ENCODE assay signal across 9 cellular contexts in genomic region chr3:98564282-98565005, GRCh38. TPM values are rescaled to one million over a fixed set of nuclear protein-coding genes. Genes with fewer than 3 reads are reported as not detected.
DNase-seq lines count a peak whose midpoint lies in the region; ATAC-seq, FAIRE-seq and TF ChIP-seq lines count a peak whose summit lies in the region.
"Had no signal": no experiment of that assay in that cellular context is flagged by ENCODE, and none has a peak within 500 bp of the region (broad histone marks: within the 10 kb centered on the region; RNA-seq: fewer than 3 reads in every experiment).

No MANE protein-coding gene starts in this region.

- H2AFZ ChIP-seq in GM12878 (ENCODE audit: control insufficient read depth, low read depth, low read length), result no peak overlapping the region

- ATAC-seq in GM19455 (IDR thresholded peaks at IDR 0.05; ENCODE audit: unreplicated experiment), result peak; percentile 9
- ATAC-seq in HG03521 (IDR thresholded peaks at IDR 0.05; ENCODE audit: unreplicated experiment), result peak; percentile 11
- ATAC-seq in GM12878, result peak; percentile 42

- CTCF ChIA-PET in GM12878 (lab: Yijun Ruan, JAX), result interaction anchor here (0.7 to 2.4 kb wide), 13 partner anchors 8 to 235 kb away, joined by 3 to 14 read pairs (median 4); partner anchors contain the start of genes CLDND1, CPOX and GPR15

- H3K4me1 Mint-ChIP-seq in nephron progenitor cell, result peaks cover 12% of the 10 kb centered on the region

- POLR2A ChIA-PET in GM12878 (lab: Charles Lee), result interaction anchor here (0.6 to 23.2 kb wide), 14 partner anchors 8 to 418 kb away, joined by 3 to 350 read pairs (median 9); partner anchors contain the start of genes CLDND1 and GPR15

- RAD21 ChIA-PET in GM12878 (lab: Charles Lee; ENCODE audit: unreplicated experiment), result interaction anchor here (0.6 to 20.2 kb wide), 22 partner anchors 7 to 118 kb away, joined by 3 to 511 read pairs (median 5); partner anchors contain the start of genes CLDND1 and GPR15

- H3K9me3 Mint-ChIP-seq in nephron progenitor cell, result peaks cover 3% of the 10 kb centered on the region

- no peak overlapping the region for H3K4me3 Mint-ChIP-seq in nephron progenitor cell

- H3K4me2 ChIP-seq in GM12878 (ENCODE audit: control insufficient read depth, insufficient read depth), result peak overlapping the region; percentile 99

- BruUV-seq in GM12878 (replicated peaks; lab: Mats Ljungman, UMichigan), result TSS peak; percentile 87

- peak overlapping the region; percentile 99 for H3K9ac ChIP-seq in GM12878 (ENCODE audit: control insufficient read depth, insufficient read depth, low read length)

- TF ChIP-seq RAD21 in GM12878 (IDR thresholded peaks at IDR 0.05; ENCODE audit: insufficient read depth, low read depth, low read length), result no peak

- H3K4me1 ChIP-seq in GM12878 (ENCODE audit: control insufficient read depth, insufficient read depth, low read length) (peaks cover 46% of the 10 kb centered on the region), prostate gland (replicated peaks) (no peaks in the 10 kb centered on the region), SJCRH30 (no peaks in the 10 kb centered on the region)

- TF ChIP-seq CTCF in GM12875 (IDR thresholded peaks at IDR 0.05; ENCODE audit: borderline replicate concordance, insufficient read depth, low read depth, low read length) (no peak), GM12878 (IDR thresholded peaks at IDR 0.05 in 2 of 3, conservative IDR thresholded peaks at IDR 0.05 in 1 of 3; ENCODE audit: control insufficient read depth in 2 of 3, extremely low read depth in 1 of 3, insufficient read depth in 1 of 3, low read depth in 3 of 3, low read length in 3 of 3) (no peak), prostate gland (IDR thresholded peaks at IDR 0.05) (no peak), nephron progenitor cell (IDR thresholded peaks at IDR 0.05) (no peak)

- H3K4me3 ChIP-seq in GM12875 (ENCODE audit: low read depth, low read length) (peak overlapping the region; percentile 1), GM12878 (peak overlapping the region; percentile 39; the same call in 1 of the 2 replicates), prostate gland (no peak overlapping the region), SJCRH30 (no peak overlapping the region)

- in situ Hi-C loops in GM12878 (cut with MboI), result loop anchor here (5.0 kb wide), 1 partner anchor 37 kb away; no protein-coding TSS in a partner anchor

- no peaks in the 10 kb centered on the region for H4K20me1 ChIP-seq in GM12878 (ENCODE audit: control insufficient read depth, insufficient read depth)

- H3K27me3 Mint-ChIP-seq in nephron progenitor cell (ENCODE audit: low read depth, poor library complexity), result peaks cover 4% of the 10 kb centered on the region

- no peaks in the 10 kb centered on the region for H3K36me3 ChIP-seq in GM12878 (ENCODE audit: control insufficient read depth in 2 of 2, insufficient read depth in 2 of 2, low read length in 1 of 2)
- no peaks in the 10 kb centered on the region for H3K36me3 ChIP-seq in prostate gland
- H3K36me3 ChIP-seq in SJCRH30, result no peaks in the 10 kb centered on the region

- FAIRE-seq in GM12878 (lab: Jason Lieb, UNC), result no peak

- SMC1A ChIA-PET in GM12878 (lab: Charles Lee; ENCODE audit: uncharacterized antibody, unreplicated experiment), result interaction anchor here (0.6 to 23.6 kb wide), 19 partner anchors 9 to 1770 kb away, joined by 3 to 603 read pairs (median 5); partner anchors contain the start of genes CLDND1, CPOX and GPR15

- H3K27ac Mint-ChIP-seq in nephron progenitor cell, result no peak overlapping the region

- H3K79me2 ChIP-seq in GM12878 (ENCODE audit: control insufficient read depth, insufficient read depth, low read length), result peaks cover 82% of the 10 kb centered on the region

- peak; percentile 57 for TF ChIP-seq POLR2A in GM12878 (IDR thresholded peaks at IDR 0.05; ENCODE audit: low read depth, low read length)
- TF ChIP-seq POLR2A in prostate gland (IDR thresholded peaks at IDR 0.05), result no peak

- no peaks in the 10 kb centered on the region for H3K27me3 ChIP-seq in GM12878 (replicated peaks in 1 of 2; ENCODE audit: control insufficient read depth in 2 of 2, insufficient read depth in 2 of 2, low read length in 1 of 2)
- no peaks in the 10 kb centered on the region for H3K27me3 ChIP-seq in prostate gland (replicated peaks; ENCODE audit: insufficient read depth)
- no peaks in the 10 kb centered on the region for H3K27me3 ChIP-seq in SJCRH30

- no peaks in the 10 kb centered on the region; the same call in 2 of the 3 replicates for H3K9me3 ChIP-seq in GM12878 (replicated peaks; ENCODE audit: control insufficient read depth, insufficient read depth, low read length)
- H3K9me3 ChIP-seq in prostate gland, result no peaks in the 10 kb centered on the region
- H3K9me3 ChIP-seq in SJCRH30 (replicated peaks), result no peaks in the 10 kb centered on the region

- H3K36me3 Mint-ChIP-seq in nephron progenitor cell (ENCODE audit: low read depth), result no peaks in the 10 kb centered on the region

- TF ChIP-seq EP300 in GM12878 (IDR thresholded peaks at IDR 0.05; ENCODE audit: borderline replicate concordance in 1 of 2, control insufficient read depth in 1 of 2, low read depth in 2 of 2, low read length in 2 of 2), result peak; percentile 18 to 30; a peak in 2 of 4 replicates

- under 1% methylated on average over 7 of the region's 7 CpGs for WGBS in GM12878 (ENCODE audit: insufficient coverage, insufficient replicate concordance, low lambda C conversion rate, missing lambda C conversion rate)
- 73% methylated on average over 7 of the region's 7 CpGs for WGBS in prostate gland

- no peak for DNase-seq in GM12878 (ENCODE audit: low read depth, low spot score)
- no peak for DNase-seq in prostate gland (ENCODE audit: low spot score)
- no peak for DNase-seq in nephron progenitor cell
- DNase-seq in SJCRH30, result no peak
- DNase-seq in DMS79 (lab: John Stamatoyannopoulos, UW), result no peak
- DNase-seq: Karpas-422 had no signal

- intact Hi-C loops in GM12878 (cut with micrococcal nuclease; ENCODE audit: unreplicated experiment), result loop anchor here (1.0 to 2.0 kb wide), 3 partner anchors 8 to 204 kb away; no protein-coding TSS in a partner anchor
- intact Hi-C loops in prostate gland (cut with DNase I), result no loop called here

- H3K27ac ChIP-seq in GM12878 (ENCODE audit: control insufficient read depth, insufficient read depth) (peak overlapping the region; percentile 100), prostate gland (no peak overlapping the region), SJCRH30 (no peak overlapping the region)

RNA-seq across cellular contexts. Expression of gene CPOX, which starts 29.0 kb away (rescaled TPM):
- total RNA-seq in GM12878 (2013; cell fraction: nucleolus; rRNA removed), result 67.1 and 69.2 TPM in 2 replicates
- total RNA-seq in GM12878 (2014; rRNA removed) (71.8 and 75.9 TPM in 2 replicates), GM12878 (2014; rRNA removed; fragmentation: Illumina TruSeq; extraction: Trizol) (51.0 and 53.2 TPM in 2 replicates), GM12878 (2021) (69.4 and 72.6 TPM in 2 replicates), prostate gland (10 to 100 TPM; 25.3 to 25.6 TPM)
- polyA plus RNA-seq in GM12878 (2011; ENCODE audit: low read depth), result 31.0 TPM
- polyA plus RNA-seq in GM12878 (2011; rRNA removed) (65.8 and 67.0 TPM in 2 replicates), GM12878 (2014; fragmentation: Illumina TruSeq; extraction: Trizol) (61.8 and 63.7 TPM in 2 replicates), GM12878 (2014; fragmentation: Nextera tagmentation; extraction: Ambion mirVana) (10 to 100 TPM; 40.7 to 45.8 TPM), GM12878 (2014; rRNA removed) (66.4 and 78.0 TPM in 2 replicates), GM12878 (2016; fragmentation: Nextera tagmentation; extraction: Ambion mirVana) (10 to 100 TPM; 63.3 to 67.6 TPM)
- polyA plus RNA-seq in GM12878 (2011; cell fraction: cytosol; rRNA removed), result 37.8 and 41.4 TPM in 2 replicates
- 79.0 and 107 TPM in 2 replicates for polyA plus RNA-seq in GM12878 (2011; cell fraction: nucleus; rRNA removed)
- 44.9 and 69.6 TPM in 2 replicates for polyA plus RNA-seq in GM12878 (2012)
- polyA minus RNA-seq in GM12878 (2011; rRNA and poly(A)+ RNA removed), result 31.7 and 38.3 TPM in 2 replicates
- 13.1 and 19.1 TPM in 2 replicates for polyA minus RNA-seq in GM12878 (2011; cell fraction: cytosol; rRNA and poly(A)+ RNA removed)
- polyA minus RNA-seq in GM12878 (2011; cell fraction: nucleus; rRNA and poly(A)+ RNA removed), result 23.1 and 39.6 TPM in 2 replicates
- total RNA-seq in SJCRH30 (2014; rRNA removed; shearing (Covaris generic)), result 25.3 and 28.3 TPM in 2 replicates

RNA-seq across cellular contexts. Expression of gene GPR15, which starts 32.7 kb away (rescaled TPM):
- total RNA-seq in GM12878 (2013; cell fraction: nucleolus; rRNA removed), result 136 and 143 TPM in 2 replicates
- total RNA-seq in GM12878 (2014; rRNA removed), result 150 and 170 TPM in 2 replicates
- 118 and 119 TPM in 2 replicates for total RNA-seq in GM12878 (2014; rRNA removed; fragmentation: Illumina TruSeq; extraction: Trizol)
- total RNA-seq in GM12878 (2021), result 105 TPM in 2 replicates
- 81.6 TPM for polyA plus RNA-seq in GM12878 (2011; ENCODE audit: low read depth)
- polyA plus RNA-seq in GM12878 (2011; rRNA removed), result 68.3 and 87.9 TPM in 2 replicates
- polyA plus RNA-seq in GM12878 (2011; cell fraction: cytosol; rRNA removed), result 77.7 and 84.8 TPM in 2 replicates
- 59.0 and 81.9 TPM in 2 replicates for polyA plus RNA-seq in GM12878 (2011; cell fraction: nucleus; rRNA removed)
- polyA plus RNA-seq in GM12878 (2012), result 69.4 and 117 TPM in 2 replicates
- polyA plus RNA-seq in GM12878 (2014; fragmentation: Illumina TruSeq; extraction: Trizol), result 113 and 116 TPM in 2 replicates
- polyA plus RNA-seq in GM12878 (2014; fragmentation: Nextera tagmentation; extraction: Ambion mirVana), result 100 to 1,000 TPM in 1 of 2 experiments, 10 to 100 TPM in 1; 70.7 to 145 TPM
- 82.7 and 83.9 TPM in 2 replicates for polyA plus RNA-seq in GM12878 (2014; rRNA removed)
- polyA plus RNA-seq in GM12878 (2016; fragmentation: Nextera tagmentation; extraction: Ambion mirVana), result 100 to 1,000 TPM; 146 to 150 TPM
- polyA minus RNA-seq in GM12878 (2011; rRNA and poly(A)+ RNA removed), result 142 and 145 TPM in 2 replicates
- 29.7 and 31.3 TPM in 2 replicates for polyA minus RNA-seq in GM12878 (2011; cell fraction: cytosol; rRNA and poly(A)+ RNA removed)
- polyA minus RNA-seq in GM12878 (2011; cell fraction: nucleus; rRNA and poly(A)+ RNA removed), result 79.2 and 93.9 TPM in 2 replicates
- not detected for total RNA-seq in prostate gland
- not detected in 2 replicates for total RNA-seq in SJCRH30 (2014; rRNA removed; shearing (Covaris generic))

RNA-seq across cellular contexts. Expression of gene CLDND1, which starts 41.7 kb away (rescaled TPM):
- 296 and 302 TPM in 2 replicates for total RNA-seq in GM12878 (2013; cell fraction: nucleolus; rRNA removed)
- total RNA-seq in GM12878 (2014; rRNA removed) (123 and 164 TPM in 2 replicates), GM12878 (2014; rRNA removed; fragmentation: Illumina TruSeq; extraction: Trizol) (97.8 and 101 TPM in 2 replicates), GM12878 (2021) (124 and 130 TPM in 2 replicates), prostate gland (100 to 1,000 TPM in 1 of 2 donors, 10 to 100 TPM in 1; 71.2 to 113 TPM)
- 100 TPM for polyA plus RNA-seq in GM12878 (2011; ENCODE audit: low read depth)
- polyA plus RNA-seq in GM12878 (2011; rRNA removed) (225 and 259 TPM in 2 replicates), GM12878 (2014; fragmentation: Illumina TruSeq; extraction: Trizol) (173 and 232 TPM in 2 replicates), GM12878 (2014; fragmentation: Nextera tagmentation; extraction: Ambion mirVana) (100 to 1,000 TPM; 150 to 163 TPM), GM12878 (2014; rRNA removed) (144 and 154 TPM in 2 replicates), GM12878 (2016; fragmentation: Nextera tagmentation; extraction: Ambion mirVana) (100 to 1,000 TPM; 144 to 154 TPM)
- 110 and 197 TPM in 2 replicates for polyA plus RNA-seq in GM12878 (2011; cell fraction: cytosol; rRNA removed)
- 273 and 287 TPM in 2 replicates for polyA plus RNA-seq in GM12878 (2011; cell fraction: nucleus; rRNA removed)
- polyA plus RNA-seq in GM12878 (2012), result 130 and 134 TPM in 2 replicates
- 210 and 247 TPM in 2 replicates for polyA minus RNA-seq in GM12878 (2011; rRNA and poly(A)+ RNA removed)
- 72.8 and 86.1 TPM in 2 replicates for polyA minus RNA-seq in GM12878 (2011; cell fraction: cytosol; rRNA and poly(A)+ RNA removed)
- polyA minus RNA-seq in GM12878 (2011; cell fraction: nucleus; rRNA and poly(A)+ RNA removed), result 149 and 181 TPM in 2 replicates
- total RNA-seq in SJCRH30 (2014; rRNA removed; shearing (Covaris generic)), result 132 and 147 TPM in 2 replicates

Comparison
In these comparisons a context has a peak if more than half of its experiments do, and no peak if none do; other contexts are left out.
1. H3K4me3 ChIP-seq: peak in GM12875 (single experiment) and GM12878 (single experiment); none in prostate gland (0 of 2) and SJCRH30 (single experiment).
2. RNA of gene GPR15, which starts 32.7 kb away (total RNA-seq): 105 to 170 TPM in GM12878; not detected in prostate gland and not detected in SJCRH30; every median in the first group is over 100 times any median in the second.
3. Peak in every context shown above with its lines, with median percentiles within 50 percentile points of each other: ATAC-seq.